In the genomic region with DNA sequence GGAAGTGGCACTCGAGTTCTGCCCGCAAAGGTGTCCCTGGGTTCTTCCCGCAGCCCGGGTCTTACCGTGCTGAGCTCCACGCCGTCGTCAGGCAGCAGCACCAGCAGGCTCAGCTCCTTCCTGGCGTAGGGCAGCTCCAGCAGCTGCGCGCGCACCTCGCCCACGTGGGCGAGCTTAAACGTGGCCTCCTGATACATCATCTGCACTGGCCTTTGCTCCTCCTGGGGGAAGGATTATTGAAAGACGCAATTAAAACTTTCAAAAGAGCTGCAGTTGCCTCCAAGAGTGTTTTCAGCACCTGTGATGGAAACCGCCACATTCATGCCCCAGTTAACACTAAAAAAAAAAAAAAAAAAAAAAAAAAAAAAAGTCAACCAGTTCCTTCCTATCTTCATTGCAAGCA, we compare ENCODE assay signal across 8 cellular contexts.
DNase-seq lines count a peak whose midpoint lies in the region; ATAC-seq lines count a peak whose summit lies in the region.

No MANE protein-coding gene starts in this region.

- ATAC-seq in GM18499 (IDR thresholded peaks at IDR 0.05; ENCODE audit: insufficient read depth, unreplicated experiment) (peak; percentile 47), HG02642 (IDR thresholded peaks at IDR 0.05; ENCODE audit: poor library complexity, unreplicated experiment) (no peak)

- DNase-seq in NCI-H1417 (lab: John Stamatoyannopoulos, UW) (peak; percentile 81 to 87 (median 87)), HPDE6-E6E7 (ENCODE audit: extremely low spot score) (no peak), Ammon's horn (ENCODE audit: low spot score) (no peak), NCI-H2196 (lab: John Stamatoyannopoulos, UW; ENCODE audit: unreplicated experiment) (no peak)
- peak; percentile 67 for DNase-seq in activated T-cell treated with anti-CD3 and anti-CD28 coated beads, Interleukin-2, amount 50 U/mL, for 1 hour
- peak; percentile 48 to 60 for DNase-seq in stimulated activated CD4-positive, alpha-beta T cell treated with anti-CD3 and anti-CD28 coated beads, Interleukin-12 subunit alpha, Interleukin-12 subunit beta, amount 100 ng/mL, for 24 hours (ENCODE audit: low read depth in 2 of 2)

Comparison
In these comparisons a context has a peak if more than half of its experiments do, and no peak if none do; other contexts are left out.
1. DNase-seq: peak in NCI-H1417 (3 of 3), activated T-cell treated with anti-CD3 and anti-CD28 coated beads, Interleukin-2, amount 50 U/mL, for 1 hour (single experiment) and stimulated activated CD4-positive, alpha-beta T cell treated with anti-CD3 and anti-CD28 coated beads, Interleukin-12 subunit alpha, Interleukin-12 subunit beta, amount 100 ng/mL, for 24 hours (2 of 2); none in HPDE6-E6E7 (single experiment), Ammon's horn (single experiment) and NCI-H2196 (single experiment).